In genomic region chr11:69866648-69867047, GRCh38 we compare ENCODE assay signal across 18 cellular contexts. TPM values are rescaled to one million over a fixed set of nuclear protein-coding genes. Genes with fewer than 3 reads are reported as not detected.
DNase-seq lines count a peak whose midpoint lies in the region; ATAC-seq and TF ChIP-seq lines count a peak whose summit lies in the region.
"Had no signal": no experiment of that assay in that cellular context is flagged by ENCODE, and none has a peak within 500 bp of the region (broad histone marks: within the 10 kb centered on the region; RNA-seq: fewer than 3 reads in every experiment).

No MANE protein-coding gene starts in this region.

- dilution Hi-C loops in IMR-90 (cut with HindIII; ENCODE audit: low sequenced_read_pairs, unreplicated experiment) = no loop called here

- in situ Hi-C loops in IMR-90 (cut with MboI; ENCODE audit: low sequenced_read_pairs) = no loop called here

- no peaks in the 10 kb centered on the region for H3K9me3 Mint-ChIP-seq in neural progenitor cell
- H3K9me3 Mint-ChIP-seq: CD8-positive, alpha-beta T cell had no signal

- H3K4me3 Mint-ChIP-seq in neural progenitor cell = no peak overlapping the region
- H3K4me3 Mint-ChIP-seq: CD8-positive, alpha-beta T cell; GM23338; H9 had no signal

- H4K8ac ChIP-seq in IMR-90 (ENCODE audit: low read depth in 2 of 2, low read length in 2 of 2) = no peak overlapping the region

- POLR2A ChIA-PET in IMR-90 (lab: Charles Lee; ENCODE audit: unreplicated experiment) = no interaction called here

- H3K9me1 ChIP-seq in IMR-90 (ENCODE audit: insufficient read depth, low read length) = peaks cover 4% of the 10 kb centered on the region; the same call in 1 of the 2 replicates

- H3K79me2 ChIP-seq in neural progenitor cell (ENCODE audit: low read depth) = no peaks in the 10 kb centered on the region

- H4K20me1 ChIP-seq in IMR-90 (ENCODE audit: insufficient read depth, low read length) (no peaks in the 10 kb centered on the region), neural progenitor cell (ENCODE audit: low read depth) (no peaks in the 10 kb centered on the region)

- H2BK5ac ChIP-seq in IMR-90 (ENCODE audit: low read depth, low read length, poor library complexity, severe bottlenecking) = no peak overlapping the region

- peak overlapping the region; percentile 28 for H2AFZ ChIP-seq in IMR-90 (replicated peaks; ENCODE audit: low read length, poor library complexity)
- H2AFZ ChIP-seq in neural progenitor cell (replicated peaks) = no peak overlapping the region

- BruUV-seq in IMR-90 (replicated peaks; lab: Mats Ljungman, UMichigan) = no TSS peak

- H2AK5ac ChIP-seq in IMR-90 (ENCODE audit: low read depth, low read length) = no peak overlapping the region

- no peaks in the 10 kb centered on the region for H3K9me3 ChIP-seq in IMR-90 (ENCODE audit: control insufficient read depth, insufficient read depth, low read length)
- H3K9me3 ChIP-seq in neural progenitor cell (ENCODE audit: low read depth) = no peaks in the 10 kb centered on the region
- H3K9me3 ChIP-seq in body of pancreas = no peaks in the 10 kb centered on the region
- no peaks in the 10 kb centered on the region for H3K9me3 ChIP-seq in colonic mucosa
- H3K9me3 ChIP-seq: BLaER1 treated with 17β-estradiol and CSF1 and Interleukin-3, amounts not matched to agents 10 nM and 100 nM had no signal

- H3K27ac ChIP-seq in IMR-90 (ENCODE audit: insufficient read depth, low read length) (no peak overlapping the region), neural progenitor cell (no peak overlapping the region), body of pancreas (no peak overlapping the region), colonic mucosa (no peak overlapping the region)
- H3K27ac ChIP-seq: 22Rv1; BLaER1 treated with 17β-estradiol and CSF1 and Interleukin-3, amounts not matched to agents 10 nM and 100 nM had no signal

- H2BK15ac ChIP-seq in IMR-90 (ENCODE audit: low read depth, low read length) = no peak overlapping the region

- H3K56ac ChIP-seq in IMR-90 (ENCODE audit: extremely low read depth, insufficient read depth, low read length) = no peak overlapping the region

- WGBS in IMR-90 (ENCODE audit: extremely low coverage in 2 of 2, insufficient read length in 1 of 2), 2 experiments = no CpG with 5 or more reads among the region's 3 CpGs
- 67 to 75% methylated on average over 3 of the region's 3 CpGs for WGBS in body of pancreas, 2 donors

- H3K4me3 ChIP-seq in IMR-90 (ENCODE audit: insufficient read depth, low read depth, low read length) (no peak overlapping the region), neural progenitor cell (no peak overlapping the region), body of pancreas (no peak overlapping the region), colonic mucosa (no peak overlapping the region)
- H3K4me3 ChIP-seq: BLaER1 treated with 17β-estradiol and CSF1 and Interleukin-3, amounts not matched to agents 10 nM and 100 nM; GM23338 had no signal

- no peak overlapping the region for H4K5ac ChIP-seq in IMR-90 (ENCODE audit: low read depth, low read length)

- ATAC-seq in IMR-90 (ENCODE audit: low read depth) = no peak
- no peak for ATAC-seq in body of pancreas
- ATAC-seq: CD8-positive, alpha-beta T cell had no signal

- peaks cover 55% of the 10 kb centered on the region for H3K4me1 Mint-ChIP-seq in neural progenitor cell

- H3K4me2 ChIP-seq in IMR-90 (ENCODE audit: low read depth, low read length) (no peak overlapping the region), neural progenitor cell (no peak overlapping the region)
- H3K4me2 ChIP-seq: GM23338 had no signal

- H3K23ac ChIP-seq in IMR-90 (ENCODE audit: low read depth, low read length) = no peak overlapping the region

- H3K27me3 ChIP-seq in IMR-90 (ENCODE audit: control insufficient read depth, insufficient read depth, low read length) = peaks cover 55% of the 10 kb centered on the region
- no peaks in the 10 kb centered on the region for H3K27me3 ChIP-seq in neural progenitor cell
- H3K27me3 ChIP-seq in body of pancreas = no peaks in the 10 kb centered on the region
- no peaks in the 10 kb centered on the region for H3K27me3 ChIP-seq in colonic mucosa

- H2BK120ac ChIP-seq in IMR-90 (ENCODE audit: low read depth, low read length) = no peak overlapping the region

- peaks cover 18% of the 10 kb centered on the region for H3K27me3 Mint-ChIP-seq in neural progenitor cell (ENCODE audit: insufficient read depth, low read depth)

- H3F3A ChIP-seq in neural progenitor cell (ENCODE audit: low read depth) = peaks cover 14% of the 10 kb centered on the region

- H3K36me3 ChIP-seq in IMR-90 (ENCODE audit: control insufficient read depth, insufficient read depth, low read length) = no peaks in the 10 kb centered on the region
- no peaks in the 10 kb centered on the region for H3K36me3 ChIP-seq in neural progenitor cell
- H3K36me3 ChIP-seq in body of pancreas (replicated peaks in 1 of 2; ENCODE audit: insufficient read depth in 1 of 2, low read depth in 2 of 2) = no peaks in the 10 kb centered on the region
- no peaks in the 10 kb centered on the region for H3K36me3 ChIP-seq in colonic mucosa
- H3K36me3 ChIP-seq: BLaER1 treated with 17β-estradiol and CSF1 and Interleukin-3, amounts not matched to agents 10 nM and 100 nM had no signal

- H3K4me1 ChIP-seq in IMR-90 (ENCODE audit: control insufficient read depth, insufficient read depth, low read length) = peaks cover 2% of the 10 kb centered on the region; the same call in 1 of the 2 replicates
- peaks cover 26% of the 10 kb centered on the region for H3K4me1 ChIP-seq in neural progenitor cell
- no peaks in the 10 kb centered on the region for H3K4me1 ChIP-seq in body of pancreas
- no peaks in the 10 kb centered on the region for H3K4me1 ChIP-seq in colonic mucosa

- no peaks in the 10 kb centered on the region for H3K79me1 ChIP-seq in IMR-90 (ENCODE audit: low read depth in 1 of 2, low read length in 2 of 2)

- H2AK9ac ChIP-seq in IMR-90 (replicated peaks; ENCODE audit: low read depth, low read length, poor library complexity) = peak overlapping the region; percentile 66

- H3K14ac ChIP-seq in IMR-90 (replicated peaks; ENCODE audit: low read depth, low read length) = no peak overlapping the region

- no peak for TF ChIP-seq CTCF in IMR-90 (conservative IDR thresholded peaks at IDR 0.05; ENCODE audit: low read depth, low read length)
- TF ChIP-seq CTCF in neural progenitor cell (IDR thresholded peaks at IDR 0.05) = no peak
- TF ChIP-seq CTCF in body of pancreas (IDR thresholded peaks at IDR 0.05) = no peak
- TF ChIP-seq CTCF in colonic mucosa (IDR thresholded peaks at IDR 0.05) = no peak

- peak; percentile 1 for DNase-seq in activated CD8-positive, alpha-beta memory T cell treated with anti-CD3 and anti-CD28 coated beads for 24 hours
- DNase-seq in activated CD8-positive, alpha-beta memory T cell treated with anti-CD3 and anti-CD28 coated beads, Interleukin-2, amount 50 U/mL, for 4 hours = no peak
- DNase-seq in IMR-90 (no peak), islet precursor cell (peak; percentile 22), neural progenitor cell (ENCODE audit: low spot score) (no peak), H4 (ENCODE audit: low spot score) (no peak), body of pancreas (no peak), colonic mucosa (no peak)
- DNase-seq: Calu3; CD8-positive, alpha-beta T cell; DMS79 treated with DMSO at 0.1 percent for 48 hours; GF-D8 had no signal

- CTCF ChIA-PET in IMR-90 (lab: Yijun Ruan, JAX) = no interaction called here

- no peak overlapping the region for H3K18ac ChIP-seq in IMR-90 (ENCODE audit: low read depth, low read length)

- peak overlapping the region; percentile 87 for H3K27ac Mint-ChIP-seq in neural progenitor cell
- H3K27ac Mint-ChIP-seq: CD8-positive, alpha-beta T cell; GM23338; H9 had no signal

- no peak for TF ChIP-seq RAD21 in IMR-90 (IDR thresholded peaks at IDR 0.05; ENCODE audit: low read length)

- no peak for TF ChIP-seq POLR2A in IMR-90 (IDR thresholded peaks at IDR 0.05; ENCODE audit: low read depth, low read length)
- no peak for TF ChIP-seq POLR2A in body of pancreas (IDR thresholded peaks at IDR 0.05)

- H2BK20ac ChIP-seq in IMR-90 (ENCODE audit: low read depth, low read length) = no peak overlapping the region

- H4K91ac ChIP-seq in IMR-90 (ENCODE audit: insufficient read depth, low read depth, low read length) = no peak overlapping the region

- H3K36me3 Mint-ChIP-seq in neural progenitor cell = no peaks in the 10 kb centered on the region
- H3K36me3 Mint-ChIP-seq: CD8-positive, alpha-beta T cell had no signal

- intact Hi-C loops in IMR-90 (cut with micrococcal nuclease) = no loop called here
- intact Hi-C loops in body of pancreas (cut with DNase I) = no loop called here
- intact Hi-C loops in colonic mucosa (cut with DNase I) = no loop called here

- H3K9ac ChIP-seq in IMR-90 (ENCODE audit: low read depth, low read length) = no peak overlapping the region
- H3K9ac ChIP-seq in neural progenitor cell = no peak overlapping the region
- no peak overlapping the region for H3K9ac ChIP-seq in colonic mucosa (ENCODE audit: low read depth in 2 of 2, low read length in 2 of 2)
- H3K9ac ChIP-seq: BLaER1 treated with 17β-estradiol and CSF1 and Interleukin-3, amounts not matched to agents 10 nM and 100 nM had no signal

- H3K4ac ChIP-seq in IMR-90 (ENCODE audit: low read depth, low read length) = no peak overlapping the region

TF ChIP-seq in IMR-90, 13 proteins besides CTCF, POLR2A, EP300 and RAD21 (continues in another document):
- no peak for TF ChIP-seq SMC3 (IDR thresholded peaks at IDR 0.05; ENCODE audit: low read depth, low read length)
- TF ChIP-seq MXI1 (IDR thresholded peaks at IDR 0.05; ENCODE audit: borderline replicate concordance, low read depth, low read length) = no peak
- TF ChIP-seq MAZ (IDR thresholded peaks at IDR 0.05; ENCODE audit: borderline replicate concordance, low read depth, low read length) = no peak
- TF ChIP-seq RFX5 (IDR thresholded peaks at IDR 0.05; ENCODE audit: low read depth, low read length) = no peak
- no peak for TF ChIP-seq CEBPB (IDR thresholded peaks at IDR 0.05; ENCODE audit: low read depth, low read length)
- no peak for TF ChIP-seq RCOR1 (IDR thresholded peaks at IDR 0.05; ENCODE audit: insufficient replicate concordance, low read length)
- no peak for TF ChIP-seq CHD1 (IDR thresholded peaks at IDR 0.05; ENCODE audit: low read depth, low read length)

RNA-seq across cellular contexts. Expression of gene FGF3, which starts 47.4 kb away (rescaled TPM):
- total RNA-seq in IMR-90 (2012; rRNA removed) = not detected in 2 replicates
- not detected in 2 replicates for polyA plus RNA-seq in IMR-90 (2012; rRNA removed)
- polyA plus RNA-seq in IMR-90 (2012; cell fraction: cytosol; rRNA removed) = not detected in 2 replicates
- not detected in 2 replicates for polyA plus RNA-seq in IMR-90 (2012; cell fraction: nucleus; rRNA removed; ENCODE audit: low replicate concordance)
- total RNA-seq in neural progenitor cell (ENCODE audit: low replicate concordance) = not detected in 2 replicates
- not detected in 2 replicates for total RNA-seq in H4 (2014; rRNA removed; shearing (Covaris generic))
- total RNA-seq in body of pancreas = not detected
- total RNA-seq in colonic mucosa = not detected
- total RNA-seq: A673; Calu3; CD8-positive, alpha-beta T cell; H9 had no signal
- polyA plus RNA-seq: AG04450, GM23338 had no signal

Comparison
In these comparisons a context has a peak if more than half of its experiments do, and no peak if none do; other contexts are left out.
1. DNase-seq: peak in activated CD8-positive, alpha-beta memory T cell treated with anti-CD3 and anti-CD28 coated beads for 24 hours (single experiment) and islet precursor cell (single experiment); none in activated CD8-positive, alpha-beta memory T cell treated with anti-CD3 and anti-CD28 coated beads, Interleukin-2, amount 50 U/mL, for 4 hours (single experiment), IMR-90 (single experiment), neural progenitor cell (single experiment), H4 (single experiment), body of pancreas (0 of 4) and colonic mucosa (single experiment).